Comparison of ENCODE assay signal across 12 cellular contexts in genomic region chr3:183984337-183984736, GRCh38. TPM values are rescaled to one million over a fixed set of nuclear protein-coding genes. Genes with fewer than 3 reads are reported as not detected.
"Had no signal": no experiment of that assay in that cellular context is flagged by ENCODE, and none has a peak within 500 bp of the region (broad histone marks: within the 10 kb centered on the region; RNA-seq: fewer than 3 reads in every experiment).

No MANE protein-coding gene starts in this region.

- H3K4me3 Mint-ChIP-seq: activated naive CD8-positive, alpha-beta T cell; activated T-cell treated with anti-CD3 and anti-CD28 coated beads, Interleukin-2, amount 50 U/mL, for 24 hours; naive B cell had no signal

- H3K27me3 Mint-ChIP-seq: activated naive CD8-positive, alpha-beta T cell; activated T-cell treated with anti-CD3 and anti-CD28 coated beads, Interleukin-2, amount 50 U/mL, for 24 hours; naive B cell had no signal

- DNase-seq: activated effector memory CD4-positive, alpha-beta T cell treated with Interleukin-2 at 50 U/mL for 16 hours; activated T-cell treated with anti-CD3 and anti-CD28 coated beads, Interleukin-2, amount 50 U/mL, for 24 hours; lower lobe of right lung; naive B cell; trophoblast cell had no signal

- H3K27ac Mint-ChIP-seq: activated naive CD8-positive, alpha-beta T cell; activated T-cell treated with anti-CD3 and anti-CD28 coated beads, Interleukin-2, amount 50 U/mL, for 24 hours had no signal

- H3K9me3 Mint-ChIP-seq: activated T-cell treated with anti-CD3 and anti-CD28 coated beads, Interleukin-2, amount 50 U/mL, for 24 hours; naive B cell had no signal

- H3K27ac ChIP-seq: lower lobe of right lung, parathyroid adenoma, right atrium auricular region had no signal

- H3K4me3 ChIP-seq: lower lobe of right lung, right atrium auricular region, smooth muscle cell had no signal

- H3K9me3 ChIP-seq: lower lobe of right lung, right atrium auricular region had no signal

- ATAC-seq: activated CD4-positive, CD25-positive, alpha-beta regulatory T cell treated with anti-CD3 and anti-CD28 coated beads, Interleukin-2, amount 50 U/mL, for 24 hours had no signal

- H3K4me1 ChIP-seq: lower lobe of right lung, parathyroid adenoma, right atrium auricular region had no signal

- H3K4me1 Mint-ChIP-seq: naive B cell had no signal

- H3K27me3 ChIP-seq: right atrium auricular region had no signal

RNA-seq across cellular contexts. Expression of gene HTR3D, which starts 47.2 kb away (rescaled TPM):
- total RNA-seq: cerebellum; lower lobe of right lung; right atrium auricular region; smooth muscle cell; T-helper 2 cell treated with Interferon-gamma antibody and Interleukin-4, amounts not matched to agents 100 ng/mL and 5 ng/mL, for 36 hours had no signal
